9 cellular contexts compared by ENCODE assay signal in the genomic region with DNA sequence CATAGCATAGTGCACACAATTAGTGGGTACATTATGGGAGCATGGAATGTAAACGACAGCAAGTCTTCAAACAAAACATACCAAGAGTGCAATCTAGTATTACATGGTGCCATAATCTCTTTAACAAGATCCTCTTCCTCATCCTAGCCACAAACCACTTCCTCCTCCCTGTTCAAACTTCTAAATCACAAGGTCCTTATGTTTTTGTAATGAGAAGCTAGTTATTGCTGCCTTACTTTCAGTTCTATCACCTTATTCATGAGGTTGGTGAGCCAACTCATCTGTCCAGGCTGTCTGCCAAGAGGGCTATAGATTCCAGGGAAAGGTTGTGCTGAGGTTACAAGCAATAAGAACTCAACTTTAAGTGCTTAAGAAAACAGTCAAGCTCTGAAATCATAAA.
DNase-seq lines count a peak whose midpoint lies in the region; ATAC-seq and TF ChIP-seq lines count a peak whose summit lies in the region.
"Had no signal": no experiment of that assay in that cellular context is flagged by ENCODE, and none has a peak within 500 bp of the region (broad histone marks: within the 10 kb centered on the region; RNA-seq: fewer than 3 reads in every experiment).

No MANE protein-coding gene starts in this region.

- peak overlapping the region; percentile 71 to 90 for H3K27ac Mint-ChIP-seq in activated naive CD4-positive, alpha-beta T cell treated with anti-CD3 and anti-CD28 coated beads, Interleukin-2, amount 50 U/mL, for 72 hours
- no peak overlapping the region for H3K27ac Mint-ChIP-seq in endodermal cell

- no peak overlapping the region for H3K18ac ChIP-seq in mesenchymal stem cell (ENCODE audit: low read depth in 1 of 2, low read length in 2 of 2)

- no peak overlapping the region for H2BK5ac ChIP-seq in mesenchymal stem cell (ENCODE audit: low read depth, low read length, poor library complexity, severe bottlenecking)

- H3K27me3 Mint-ChIP-seq in endodermal cell (ENCODE audit: insufficient read depth): peaks cover 38% of the 10 kb centered on the region

- H4K91ac ChIP-seq in mesenchymal stem cell (ENCODE audit: low read length): no peak overlapping the region

- peaks cover 7 to 10% of the 10 kb centered on the region in 2 donors for H3K9me3 Mint-ChIP-seq in activated naive CD4-positive, alpha-beta T cell treated with anti-CD3 and anti-CD28 coated beads, Interleukin-2, amount 50 U/mL, for 72 hours
- H3K9me3 Mint-ChIP-seq in endodermal cell: no peaks in the 10 kb centered on the region

- peaks cover 3% of the 10 kb centered on the region for H3K4me1 ChIP-seq in mesenchymal stem cell (ENCODE audit: control insufficient read depth, insufficient read depth, low read depth, low read length)
- peaks cover 15% of the 10 kb centered on the region for H3K4me1 ChIP-seq in endodermal cell (ENCODE audit: control insufficient read depth, insufficient read depth, low read length)

- no peak for TF ChIP-seq CTCF in endodermal cell (conservative IDR thresholded peaks at IDR 0.05)

- H3K27ac ChIP-seq in mesenchymal stem cell (ENCODE audit: low read length, poor library complexity, severe bottlenecking): no peak overlapping the region
- H3K27ac ChIP-seq in endodermal cell (ENCODE audit: low read depth, low read length): no peak overlapping the region

- H3K9ac ChIP-seq in mesenchymal stem cell (ENCODE audit: low read length): peak overlapping the region; percentile 80
- H3K9ac ChIP-seq in endodermal cell (ENCODE audit: extremely low read depth, low read length, poor library complexity, severe bottlenecking): no peak overlapping the region

- no peak overlapping the region for H2AK5ac ChIP-seq in mesenchymal stem cell (ENCODE audit: low read length, severe bottlenecking)

- H3K27me3 ChIP-seq in mesenchymal stem cell (ENCODE audit: control insufficient read depth in 1 of 2, insufficient read depth in 1 of 2, low read length in 2 of 2) (no peaks in the 10 kb centered on the region), endodermal cell (ENCODE audit: control insufficient read depth, insufficient read depth, low read length, poor library complexity, severe bottlenecking) (peaks cover 37% of the 10 kb centered on the region)

- H2BK15ac ChIP-seq in mesenchymal stem cell (ENCODE audit: low read depth, poor library complexity, severe bottlenecking): no peak overlapping the region

- H4K8ac ChIP-seq in mesenchymal stem cell (ENCODE audit: low read length): no peak overlapping the region

- no peak overlapping the region for H2AFZ ChIP-seq in mesenchymal stem cell (ENCODE audit: low read depth, low read length)

- H3K4me2 ChIP-seq in mesenchymal stem cell (ENCODE audit: low read length, poor library complexity, severe bottlenecking): no peak overlapping the region

- peak; percentile 38 for DNase-seq in DMS53 (lab: John Stamatoyannopoulos, UW)
- DNase-seq in DMS53 treated with DMSO at 0.1 percent for 48 hours (lab: John Stamatoyannopoulos, UW; ENCODE audit: unreplicated experiment): no peak
- DNase-seq in Jurkat, Clone E6-1 (ENCODE audit: low read depth, low spot score): peak; percentile 90
- no peak for DNase-seq in activated naive CD4-positive, alpha-beta T cell treated with anti-CD3 and anti-CD28 coated beads, Interleukin-2, amount 50 U/mL, for 72 hours (ENCODE audit: low spot score in 2 of 2)
- peak; percentile 77 for DNase-seq in mesenchymal stem cell
- no peak for DNase-seq in cerebellum (ENCODE audit: low spot score)
- DNase-seq in endodermal cell: no peak
- DNase-seq in hypothalamus (lab: John Stamatoyannopoulos, UW): no peak

- WGBS in mesenchymal stem cell: 43% methylated on average over 1 of the region's 1 CpG
- WGBS in endodermal cell (ENCODE audit: insufficient coverage in 1 of 2, insufficient read length in 1 of 2), 2 experiments: 92% methylated on average over 1 of the region's 1 CpG; no CpG with 5 or more reads in 1 of the 2 experiments

- H3K36me3 ChIP-seq in mesenchymal stem cell (ENCODE audit: control insufficient read depth in 1 of 2, insufficient read depth in 2 of 2, low read depth in 1 of 2, low read length in 2 of 2): no peaks in the 10 kb centered on the region
- H3K36me3 ChIP-seq in endodermal cell (ENCODE audit: control insufficient read depth, insufficient read depth, low read length): no peaks in the 10 kb centered on the region

- H3K4me3 ChIP-seq in Jurkat, Clone E6-1 (ENCODE audit: low read length): no peak overlapping the region
- no peak overlapping the region for H3K4me3 ChIP-seq in mesenchymal stem cell (ENCODE audit: insufficient read depth in 1 of 2, low read depth in 1 of 2, low read length in 2 of 2)
- no peak overlapping the region for H3K4me3 ChIP-seq in endodermal cell (ENCODE audit: low read length)
- H3K4me3 ChIP-seq: skin epidermis had no signal

- H2BK120ac ChIP-seq in mesenchymal stem cell (ENCODE audit: low read depth, low read length): no peak overlapping the region

- H3K23ac ChIP-seq in mesenchymal stem cell (ENCODE audit: low read length in 2 of 2): no peak overlapping the region

- peaks cover 0 to 5% of the 10 kb centered on the region in 2 donors for H3K36me3 Mint-ChIP-seq in activated naive CD4-positive, alpha-beta T cell treated with anti-CD3 and anti-CD28 coated beads, Interleukin-2, amount 50 U/mL, for 72 hours
- no peaks in the 10 kb centered on the region for H3K36me3 Mint-ChIP-seq in endodermal cell (ENCODE audit: low read depth)

- H3K9me3 ChIP-seq in mesenchymal stem cell (ENCODE audit: control insufficient read depth, low read length) (no peaks in the 10 kb centered on the region), endodermal cell (ENCODE audit: control insufficient read depth, low read length) (no peaks in the 10 kb centered on the region)

- no peak overlapping the region for H3K4ac ChIP-seq in mesenchymal stem cell (ENCODE audit: low read depth in 1 of 2, low read length in 2 of 2)

- ATAC-seq in activated naive CD4-positive, alpha-beta T cell treated with anti-CD3 and anti-CD28 coated beads, Interleukin-2, amount 50 U/mL, for 72 hours: peak; percentile 80 to 83

- H3K14ac ChIP-seq in mesenchymal stem cell (ENCODE audit: low read length in 2 of 2): no peak overlapping the region

- no peak overlapping the region for H3K4me3 Mint-ChIP-seq in endodermal cell

- peaks cover 47% of the 10 kb centered on the region for H3K4me1 Mint-ChIP-seq in endodermal cell

- H2BK12ac ChIP-seq in mesenchymal stem cell (ENCODE audit: low read length in 2 of 2): no peak overlapping the region

- H3K79me1 ChIP-seq in mesenchymal stem cell (replicated peaks; ENCODE audit: low read length, poor library complexity, severe bottlenecking): no peaks in the 10 kb centered on the region

Comparison
In these comparisons a context has a peak if more than half of its experiments do, and no peak if none do; other contexts are left out.
1. DNase-seq: peak in DMS53 (single experiment), Jurkat, Clone E6-1 (single experiment) and mesenchymal stem cell (single experiment); none in DMS53 treated with DMSO at 0.1 percent for 48 hours (single experiment), activated naive CD4-positive, alpha-beta T cell treated with anti-CD3 and anti-CD28 coated beads, Interleukin-2, amount 50 U/mL, for 72 hours (0 of 2), cerebellum (single experiment), endodermal cell (single experiment) and hypothalamus (0 of 51).